In genomic region chr16:27579086-27579980, GRCh38 we compare ENCODE assay signal across 12 cellular contexts. TPM values are rescaled to one million over a fixed set of nuclear protein-coding genes. Genes with fewer than 3 reads are reported as not detected.
DNase-seq lines count a peak whose midpoint lies in the region; ATAC-seq, FAIRE-seq and TF ChIP-seq lines count a peak whose summit lies in the region.
"Had no signal": no experiment of that assay in that cellular context is flagged by ENCODE, and none has a peak within 500 bp of the region (broad histone marks: within the 10 kb centered on the region; RNA-seq: fewer than 3 reads in every experiment).

No MANE protein-coding gene starts in this region.

- H3K4me2 ChIP-seq in neuronal stem cell (ENCODE audit: insufficient read depth, low read length, poor library complexity, severe bottlenecking): no peak overlapping the region

- peaks cover 12 to 49% (median 18%) of the 10 kb centered on the region in 3 donors for H3K4me1 ChIP-seq in esophagus squamous epithelium
- H3K4me1 ChIP-seq in pancreas: peaks cover 39 to 54% (median 49%) of the 10 kb centered on the region in 3 donors
- H3K4me1 ChIP-seq in neuronal stem cell (ENCODE audit: control insufficient read depth in 2 of 2, insufficient read depth in 1 of 2, low read depth in 1 of 2, low read length in 2 of 2): peaks cover 0 to 8% of the 10 kb centered on the region in 2 donors
- H3K4me1 ChIP-seq: lower lobe of right lung had no signal

- intact Hi-C loops in esophagus squamous epithelium (cut with DNase I): no loop called here
- intact Hi-C loops in pancreas (cut with DNase I): no loop called here

- H2AK5ac ChIP-seq in neuronal stem cell (ENCODE audit: low read depth, low read length): no peak overlapping the region

- no peak overlapping the region for H2AFZ ChIP-seq in neuronal stem cell (ENCODE audit: low read length)

- H3K27ac ChIP-seq in RWPE1 (peak overlapping the region; percentile 96), esophagus squamous epithelium (peak overlapping the region; percentile 66 to 88 (median 74)), pancreas (peak overlapping the region in 3 of 4 donors; percentile 6 to 73 (median 73)), neuronal stem cell (replicated peaks; ENCODE audit: low read length) (no peak overlapping the region)
- H3K27ac ChIP-seq: lower lobe of right lung, vagina had no signal

- H3K14ac ChIP-seq in neuronal stem cell (ENCODE audit: low read length): no peak overlapping the region

- H4K8ac ChIP-seq in neuronal stem cell (ENCODE audit: low read depth, low read length): no peak overlapping the region

- no peak overlapping the region for H2BK12ac ChIP-seq in neuronal stem cell (ENCODE audit: low read length)

- H3K79me1 ChIP-seq in neuronal stem cell (ENCODE audit: low read depth, low read length): no peaks in the 10 kb centered on the region

- H2BK120ac ChIP-seq in neuronal stem cell (ENCODE audit: low read depth, low read length): no peak overlapping the region

- no peak overlapping the region for H3K9ac ChIP-seq in neuronal stem cell (ENCODE audit: low read depth, low read length, poor library complexity)

- no peak overlapping the region for H3K4me3 ChIP-seq in esophagus squamous epithelium
- no peak overlapping the region for H3K4me3 ChIP-seq in pancreas
- H3K4me3 ChIP-seq in neuronal stem cell (ENCODE audit: low read length in 2 of 2): no peak overlapping the region
- H3K4me3 ChIP-seq: lower lobe of right lung, vagina had no signal

- H3K9me3 ChIP-seq in esophagus squamous epithelium: no peaks in the 10 kb centered on the region
- H3K9me3 ChIP-seq in pancreas: no peaks in the 10 kb centered on the region
- H3K9me3 ChIP-seq in neuronal stem cell (replicated peaks in 1 of 2; ENCODE audit: control insufficient read depth in 2 of 2, insufficient read depth in 1 of 2, low read depth in 1 of 2, low read length in 2 of 2): no peaks in the 10 kb centered on the region
- H3K9me3 ChIP-seq: lower lobe of right lung, vagina had no signal

- no peak overlapping the region for H4K91ac ChIP-seq in neuronal stem cell (ENCODE audit: low read depth, low read length, poor library complexity)

- POLR2A ChIA-PET in RWPE1 (lab: Yijun Ruan, JAX; ENCODE audit: low non-redundant PET) (no interaction called here), HEK293T (lab: Yijun Ruan, JAX) (interaction anchor here (1.5 kb wide), 1 partner anchor 29 kb away, joined by 8 read pairs; the partner anchor contains the start of genes GTF3C1 and KATNIP)

- no peak overlapping the region for H3K18ac ChIP-seq in neuronal stem cell (ENCODE audit: low read length)

- no peak overlapping the region for H2BK5ac ChIP-seq in neuronal stem cell (ENCODE audit: low read length)

- TF ChIP-seq CTCF in RWPE1 (conservative IDR thresholded peaks at IDR 0.05; ENCODE audit: low read depth): no peak
- TF ChIP-seq CTCF in esophagus squamous epithelium (IDR thresholded peaks at IDR 0.05): no peak
- TF ChIP-seq CTCF in pancreas (IDR thresholded peaks at IDR 0.05): no peak

- no peaks in the 10 kb centered on the region for H3K27me3 ChIP-seq in esophagus squamous epithelium
- no peaks in the 10 kb centered on the region for H3K27me3 ChIP-seq in pancreas
- H3K27me3 ChIP-seq in neuronal stem cell (ENCODE audit: control insufficient read depth in 3 of 3, insufficient read depth in 3 of 3, low read depth in 1 of 3, low read length in 3 of 3): no peaks in the 10 kb centered on the region
- H3K27me3 ChIP-seq: vagina had no signal

- DNase-seq in ELR (ENCODE audit: low read depth) (peak; percentile 15), RWPE1 (ENCODE audit: low spot score) (peak; percentile 19), esophagus squamous epithelium (lab: John Stamatoyannopoulos, UW) (no peak), pancreas (peak in 2 of 6 donors; percentile 31 to 40), OCI-M2 (lab: John Stamatoyannopoulos, UW; ENCODE audit: unreplicated experiment) (no peak), HEK293T (ENCODE audit: extremely low spot score) (no peak), neuronal stem cell (ENCODE audit: low spot score) (no peak)
- DNase-seq: lower lobe of right lung, NCI-H2029, T-helper 9 cell had no signal

- H2BK15ac ChIP-seq in neuronal stem cell (ENCODE audit: low read length): no peak overlapping the region

- TF ChIP-seq POLR2A in esophagus squamous epithelium (IDR thresholded peaks at IDR 0.05): no peak

- H3K23ac ChIP-seq in neuronal stem cell (ENCODE audit: low read depth, low read length, poor library complexity): no peak overlapping the region

- no peak overlapping the region for H3K4ac ChIP-seq in neuronal stem cell (ENCODE audit: low read length)

- FAIRE-seq in pancreas (lab: Jason Lieb, UNC): no peak

- peaks cover 0 to 34% (median 5%) of the 10 kb centered on the region in 3 donors for H3K36me3 ChIP-seq in esophagus squamous epithelium
- H3K36me3 ChIP-seq in pancreas: no peaks in the 10 kb centered on the region
- H3K36me3 ChIP-seq in neuronal stem cell (replicated peaks in 1 of 2; ENCODE audit: control insufficient read depth in 2 of 2, insufficient read depth in 2 of 2, low read length in 2 of 2): peaks cover 0 to 29% of the 10 kb centered on the region in 2 donors
- H3K36me3 ChIP-seq: vagina had no signal

- CTCF ChIA-PET in RWPE1 (lab: Yijun Ruan, JAX): interaction anchor here (0.6 kb wide), 1 partner anchor 16 kb away, joined by 5 read pairs; no protein-coding TSS in a partner anchor
- CTCF ChIA-PET in HEK293T (lab: Yijun Ruan, JAX): no interaction called here

- ATAC-seq in pancreas: peak in 3 of 4 donors; percentile 14 to 42 (median 26)
- ATAC-seq in GM19035 (IDR thresholded peaks at IDR 0.05; ENCODE audit: unreplicated experiment): no peak

- 37 to 75% methylated on average over 1 to 4 of the region's 4 CpGs for WGBS in esophagus squamous epithelium, 2 donors
- WGBS in pancreas, 2 donors: 50 to 55% methylated on average over 4 of the region's 4 CpGs
- WGBS in neuronal stem cell (ENCODE audit: extremely low coverage in 2 of 2, insufficient read length in 2 of 2, insufficient replicate concordance in 1 of 2), 2 donors: no CpG with 5 or more reads among the region's 4 CpGs

TF ChIP-seq in HEK293T, 16 proteins besides CTCF, POLR2A, EP300 and RAD21:
- no peak for TF ChIP-seq NFRKB (IDR thresholded peaks at IDR 0.05)
- no peak for TF ChIP-seq LEF1 (IDR thresholded peaks at IDR 0.05; ENCODE audit: borderline replicate concordance)
- no peak for TF ChIP-seq L3MBTL2 (conservative IDR thresholded peaks at IDR 0.05)
- no peak for TF ChIP-seq BHLHE40 (IDR thresholded peaks at IDR 0.05; ENCODE audit: borderline replicate concordance)
- TF ChIP-seq PKNOX1 (IDR thresholded peaks at IDR 0.05): no peak

RNA-seq across cellular contexts. Expression of gene KATNIP, which starts 29.4 kb away (rescaled TPM):
- 10 to 100 TPM; 17.5 to 32.2 (median 25.5) TPM for total RNA-seq in esophagus squamous epithelium
- total RNA-seq in pancreas: 10 to 100 TPM; 14.3 to 26.7 (median 16.1) TPM
- 10 to 100 TPM; 10.8 to 20.1 TPM for polyA plus RNA-seq in pancreas
- polyA plus RNA-seq in neuronal stem cell (2013, experiment 1 of 2): 11.0 TPM
- 11.2 TPM for polyA plus RNA-seq in neuronal stem cell (2013, experiment 2 of 2)

RNA-seq across cellular contexts. Expression of gene GTF3C1, which starts 29.6 kb away (rescaled TPM):
- total RNA-seq in esophagus squamous epithelium (100 to 1,000 TPM in 1 of 4 donors, 10 to 100 TPM in 3; 76.5 to 171 (median 84.9) TPM), pancreas (10 to 100 TPM; 31.5 to 52.0 (median 40.1) TPM)
- polyA plus RNA-seq in pancreas: 100 to 1,000 TPM in 1 of 2 donors, 10 to 100 TPM in 1; 98.3 to 113 TPM
- 42.8 TPM for polyA plus RNA-seq in neuronal stem cell (2013, experiment 1 of 2)
- 43.8 TPM for polyA plus RNA-seq in neuronal stem cell (2013, experiment 2 of 2)

Comparison
In these comparisons a context has a peak if more than half of its experiments do, and no peak if none do; other contexts are left out.
1. DNase-seq: peak in ELR (single experiment) and RWPE1 (single experiment); none in esophagus squamous epithelium (single experiment), OCI-M2 (single experiment), HEK293T (single experiment) and neuronal stem cell (single experiment).